1 cellular context compared by ENCODE assay signal in the genomic region with DNA sequence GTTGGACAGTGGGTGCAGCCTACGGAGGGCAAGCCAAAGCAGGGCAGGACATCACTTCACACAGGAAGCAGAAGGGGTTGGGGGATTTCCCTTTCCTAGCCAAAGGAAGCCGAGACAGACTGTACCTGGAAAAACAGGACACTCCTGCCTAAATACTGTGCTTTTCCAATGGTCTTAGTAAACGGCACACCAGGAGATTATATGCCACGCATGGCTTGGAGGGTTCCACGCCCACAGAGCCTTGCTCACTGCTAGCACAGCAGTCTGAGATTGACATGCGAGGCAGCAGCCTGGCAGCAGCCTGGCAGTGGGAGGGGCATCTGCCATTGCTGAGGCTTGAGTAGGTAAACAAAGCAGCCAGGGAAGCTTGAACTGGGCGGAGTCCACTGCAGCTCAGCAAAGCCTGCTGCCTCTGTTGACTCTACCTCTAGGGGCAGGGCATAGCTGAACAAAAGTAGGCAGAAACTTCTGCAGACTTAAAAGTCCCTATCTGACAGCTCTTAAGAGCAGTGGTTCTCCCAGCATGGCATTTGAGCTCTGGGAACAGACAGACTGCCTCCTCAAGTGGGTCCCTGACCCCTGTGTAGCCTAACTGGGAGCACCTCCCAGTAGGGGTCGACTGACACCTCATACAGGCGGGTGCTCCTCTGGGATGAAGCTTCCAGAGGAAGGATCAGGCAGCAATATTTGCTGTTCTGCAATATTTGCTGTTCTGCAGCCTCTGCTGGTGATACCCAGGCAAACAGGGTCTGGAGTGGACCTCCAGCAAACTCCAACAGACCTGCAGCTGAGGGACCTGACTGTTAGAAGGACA.
TF ChIP-seq lines count a peak whose summit lies in the region.
"Not testable (repeated sequence)": the region's sequence is repeated elsewhere in the genome, so short reads cannot be mapped to it uniquely, and the experiment has no call there.

No MANE protein-coding gene starts in this region.

TF ChIP-seq in HepG2, 621 proteins besides CTCF, POLR2A, EP300 and RAD21 (continued from another document and continues in another):
- TF ChIP-seq, protein P1, sequence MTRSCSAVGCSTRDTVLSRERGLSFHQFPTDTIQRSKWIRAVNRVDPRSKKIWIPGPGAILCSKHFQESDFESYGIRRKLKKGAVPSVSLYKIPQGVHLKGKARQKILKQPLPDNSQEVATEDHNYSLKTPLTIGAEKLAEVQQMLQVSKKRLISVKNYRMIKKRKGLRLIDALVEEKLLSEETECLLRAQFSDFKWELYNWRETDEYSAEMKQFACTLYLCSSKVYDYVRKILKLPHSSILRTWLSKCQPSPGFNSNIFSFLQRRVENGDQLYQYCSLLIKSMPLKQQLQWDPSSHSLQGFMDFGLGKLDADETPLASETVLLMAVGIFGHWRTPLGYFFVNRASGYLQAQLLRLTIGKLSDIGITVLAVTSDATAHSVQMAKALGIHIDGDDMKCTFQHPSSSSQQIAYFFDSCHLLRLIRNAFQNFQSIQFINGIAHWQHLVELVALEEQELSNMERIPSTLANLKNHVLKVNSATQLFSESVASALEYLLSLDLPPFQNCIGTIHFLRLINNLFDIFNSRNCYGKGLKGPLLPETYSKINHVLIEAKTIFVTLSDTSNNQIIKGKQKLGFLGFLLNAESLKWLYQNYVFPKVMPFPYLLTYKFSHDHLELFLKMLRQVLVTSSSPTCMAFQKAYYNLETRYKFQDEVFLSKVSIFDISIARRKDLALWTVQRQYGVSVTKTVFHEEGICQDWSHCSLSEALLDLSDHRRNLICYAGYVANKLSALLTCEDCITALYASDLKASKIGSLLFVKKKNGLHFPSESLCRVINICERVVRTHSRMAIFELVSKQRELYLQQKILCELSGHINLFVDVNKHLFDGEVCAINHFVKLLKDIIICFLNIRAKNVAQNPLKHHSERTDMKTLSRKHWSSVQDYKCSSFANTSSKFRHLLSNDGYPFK (CRISPR knock-in tag; IDR thresholded peaks at IDR 0.05; ENCODE audit: borderline replicate concordance), result peak; percentile 55; the same call in 1 of the 2 replicates
- TF ChIP-seq PITX1 (CRISPR knock-in tag; IDR thresholded peaks at IDR 0.05), result peak; percentile 76; the same call in 1 of the 2 replicates
- TF ChIP-seq PPARG (CRISPR knock-in tag; conservative IDR thresholded peaks at IDR 0.05), result peak; percentile 65
- TF ChIP-seq, protein P2, sequence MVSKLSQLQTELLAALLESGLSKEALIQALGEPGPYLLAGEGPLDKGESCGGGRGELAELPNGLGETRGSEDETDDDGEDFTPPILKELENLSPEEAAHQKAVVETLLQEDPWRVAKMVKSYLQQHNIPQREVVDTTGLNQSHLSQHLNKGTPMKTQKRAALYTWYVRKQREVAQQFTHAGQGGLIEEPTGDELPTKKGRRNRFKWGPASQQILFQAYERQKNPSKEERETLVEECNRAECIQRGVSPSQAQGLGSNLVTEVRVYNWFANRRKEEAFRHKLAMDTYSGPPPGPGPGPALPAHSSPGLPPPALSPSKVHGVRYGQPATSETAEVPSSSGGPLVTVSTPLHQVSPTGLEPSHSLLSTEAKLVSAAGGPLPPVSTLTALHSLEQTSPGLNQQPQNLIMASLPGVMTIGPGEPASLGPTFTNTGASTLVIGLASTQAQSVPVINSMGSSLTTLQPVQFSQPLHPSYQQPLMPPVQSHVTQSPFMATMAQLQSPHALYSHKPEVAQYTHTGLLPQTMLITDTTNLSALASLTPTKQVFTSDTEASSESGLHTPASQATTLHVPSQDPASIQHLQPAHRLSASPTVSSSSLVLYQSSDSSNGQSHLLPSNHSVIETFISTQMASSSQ (IDR thresholded peaks at IDR 0.05; ENCODE audit: low read depth), result not testable (repeated sequence)
- TF ChIP-seq, protein P2 (CRISPR knock-in tag; IDR thresholded peaks at IDR 0.05; ENCODE audit: borderline replicate concordance), result peak; percentile 66; the same call in 1 of the 2 replicates
- peak; percentile 85 for TF ChIP-seq HOXA3 (CRISPR knock-in tag; IDR thresholded peaks at IDR 0.05)
- 0 out of 2 replicates have a peak, but pooled peaks have one; percentile 23 for TF ChIP-seq TBX3 (IDR thresholded peaks at IDR 0.05; ENCODE audit: borderline replicate concordance)
- TF ChIP-seq NONO, FOXP1 (IDR thresholded peaks at IDR 0.05): not testable (repeated sequence)
- peak; percentile 87 for TF ChIP-seq NONO (CRISPR knock-in tag; conservative IDR thresholded peaks at IDR 0.05)
- TF ChIP-seq ZNF34 (CRISPR knock-in tag; IDR thresholded peaks at IDR 0.05; ENCODE audit: borderline replicate concordance), result peak; percentile 28; the same call in 1 of the 2 replicates
- TF ChIP-seq ELF3 (CRISPR knock-in tag; IDR thresholded peaks at IDR 0.05), result 0 out of 2 replicates have a peak, but pooled peaks have one; percentile 43
- TF ChIP-seq ARID4A (CRISPR knock-in tag; IDR thresholded peaks at IDR 0.05; ENCODE audit: borderline replicate concordance), result peak; percentile 66; the same call in 1 of the 2 replicates
- TF ChIP-seq ETV5 (CRISPR knock-in tag; IDR thresholded peaks at IDR 0.05; ENCODE audit: borderline replicate concordance), result peak; percentile 56
- TF ChIP-seq, protein P3, sequence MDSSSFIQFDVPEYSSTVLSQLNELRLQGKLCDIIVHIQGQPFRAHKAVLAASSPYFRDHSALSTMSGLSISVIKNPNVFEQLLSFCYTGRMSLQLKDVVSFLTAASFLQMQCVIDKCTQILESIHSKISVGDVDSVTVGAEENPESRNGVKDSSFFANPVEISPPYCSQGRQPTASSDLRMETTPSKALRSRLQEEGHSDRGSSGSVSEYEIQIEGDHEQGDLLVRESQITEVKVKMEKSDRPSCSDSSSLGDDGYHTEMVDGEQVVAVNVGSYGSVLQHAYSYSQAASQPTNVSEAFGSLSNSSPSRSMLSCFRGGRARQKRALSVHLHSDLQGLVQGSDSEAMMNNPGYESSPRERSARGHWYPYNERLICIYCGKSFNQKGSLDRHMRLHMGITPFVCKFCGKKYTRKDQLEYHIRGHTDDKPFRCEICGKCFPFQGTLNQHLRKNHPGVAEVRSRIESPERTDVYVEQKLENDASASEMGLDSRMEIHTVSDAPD (CRISPR knock-in tag; IDR thresholded peaks at IDR 0.05), result peak; percentile 58; the same call in 1 of the 2 replicates
- peak; percentile 74 for TF ChIP-seq ZNF430 (CRISPR knock-in tag; IDR thresholded peaks at IDR 0.05)
- peak; percentile 72 for TF ChIP-seq FOXP1 (CRISPR knock-in tag; IDR thresholded peaks at IDR 0.05)
- peak; percentile 85 for TF ChIP-seq KDM3A (CRISPR knock-in tag; IDR thresholded peaks at IDR 0.05; ENCODE audit: low read depth)
- peak; percentile 98; the same call in 1 of the 2 replicates for TF ChIP-seq ZNF292 (CRISPR knock-in tag; IDR thresholded peaks at IDR 0.05; ENCODE audit: borderline replicate concordance, low read depth)
- 0 out of 2 replicates have a peak, but pooled peaks have one; percentile 57 for TF ChIP-seq ZNF230 (CRISPR knock-in tag; IDR thresholded peaks at IDR 0.05)
- peak; percentile 60 for TF ChIP-seq THAP11 (CRISPR knock-in tag; IDR thresholded peaks at IDR 0.05)
- peak; percentile 88; the same call in 1 of the 2 replicates for TF ChIP-seq MTA1 (CRISPR knock-in tag; IDR thresholded peaks at IDR 0.05; ENCODE audit: borderline replicate concordance)
- TF ChIP-seq, protein P4, sequence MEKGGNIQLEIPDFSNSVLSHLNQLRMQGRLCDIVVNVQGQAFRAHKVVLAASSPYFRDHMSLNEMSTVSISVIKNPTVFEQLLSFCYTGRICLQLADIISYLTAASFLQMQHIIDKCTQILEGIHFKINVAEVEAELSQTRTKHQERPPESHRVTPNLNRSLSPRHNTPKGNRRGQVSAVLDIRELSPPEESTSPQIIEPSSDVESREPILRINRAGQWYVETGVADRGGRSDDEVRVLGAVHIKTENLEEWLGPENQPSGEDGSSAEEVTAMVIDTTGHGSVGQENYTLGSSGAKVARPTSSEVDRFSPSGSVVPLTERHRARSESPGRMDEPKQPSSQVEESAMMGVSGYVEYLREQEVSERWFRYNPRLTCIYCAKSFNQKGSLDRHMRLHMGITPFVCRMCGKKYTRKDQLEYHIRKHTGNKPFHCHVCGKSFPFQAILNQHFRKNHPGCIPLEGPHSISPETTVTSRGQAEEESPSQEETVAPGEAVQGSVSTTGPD (CRISPR knock-in tag; IDR thresholded peaks at IDR 0.05), result 0 out of 2 replicates have a peak, but pooled peaks have one; percentile 16
- TF ChIP-seq, protein P5, sequence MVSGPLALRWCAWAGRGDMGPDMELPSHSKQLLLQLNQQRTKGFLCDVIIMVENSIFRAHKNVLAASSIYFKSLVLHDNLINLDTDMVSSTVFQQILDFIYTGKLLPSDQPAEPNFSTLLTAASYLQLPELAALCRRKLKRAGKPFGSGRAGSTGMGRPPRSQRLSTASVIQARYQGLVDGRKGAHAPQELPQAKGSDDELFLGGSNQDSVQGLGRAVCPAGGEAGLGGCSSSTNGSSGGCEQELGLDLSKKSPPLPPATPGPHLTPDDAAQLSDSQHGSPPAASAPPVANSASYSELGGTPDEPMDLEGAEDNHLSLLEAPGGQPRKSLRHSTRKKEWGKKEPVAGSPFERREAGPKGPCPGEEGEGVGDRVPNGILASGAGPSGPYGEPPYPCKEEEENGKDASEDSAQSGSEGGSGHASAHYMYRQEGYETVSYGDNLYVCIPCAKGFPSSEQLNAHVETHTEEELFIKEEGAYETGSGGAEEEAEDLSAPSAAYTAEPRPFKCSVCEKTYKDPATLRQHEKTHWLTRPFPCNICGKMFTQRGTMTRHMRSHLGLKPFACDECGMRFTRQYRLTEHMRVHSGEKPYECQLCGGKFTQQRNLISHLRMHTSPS (CRISPR knock-in tag; IDR thresholded peaks at IDR 0.05; ENCODE audit: low read depth), result peak; percentile 99
- TF ChIP-seq HINFP (CRISPR knock-in tag; IDR thresholded peaks at IDR 0.05; ENCODE audit: low read depth), result 0 out of 2 replicates have a peak, but pooled peaks have one; percentile 63
- peak; percentile 74 for TF ChIP-seq THRA (CRISPR knock-in tag; IDR thresholded peaks at IDR 0.05; ENCODE audit: borderline replicate concordance)
- peak; percentile 74 for TF ChIP-seq HMG20A (CRISPR knock-in tag; IDR thresholded peaks at IDR 0.05; ENCODE audit: borderline replicate concordance)
- peak; percentile 77 for TF ChIP-seq YY1 (IDR thresholded peaks at IDR 0.05; ENCODE audit: insufficient read depth, insufficient replicate concordance, low read depth, low read length)
- peak; percentile 83 for TF ChIP-seq ZNF331 (CRISPR knock-in tag; IDR thresholded peaks at IDR 0.05)
- TF ChIP-seq MXI1 (IDR thresholded peaks at IDR 0.05; ENCODE audit: borderline replicate concordance, low read depth, low read length), result peak; percentile 45; the same call in 1 of the 3 replicates
- TF ChIP-seq SMAD1 (CRISPR knock-in tag; IDR thresholded peaks at IDR 0.05; ENCODE audit: borderline replicate concordance, low read depth), result 0 out of 2 replicates have a peak, but pooled peaks have one; percentile 26
